24 cellular contexts compared by ENCODE assay signal in genomic region chr18:3634250-3634939, GRCh38.
"Had no signal": no experiment of that assay in that cellular context is flagged by ENCODE, and none has a peak within 500 bp of the region (broad histone marks: within the 10 kb centered on the region; RNA-seq: fewer than 3 reads in every experiment).

No MANE protein-coding gene starts in this region.

- FAIRE-seq: frontal cortex, TTC549 had no signal

- H3K4me3 ChIP-seq: coronary artery, esophagus muscularis mucosa, left ventricle myocardium inferior, thyroid gland, upper lobe of right lung had no signal

- H3K27me3 ChIP-seq: esophagus muscularis mucosa, thyroid gland, upper lobe of right lung had no signal

- H3K9me3 ChIP-seq: esophagus muscularis mucosa, left ventricle myocardium inferior, thyroid gland, upper lobe of right lung had no signal

- H3K4me3 Mint-ChIP-seq: activated CD4-positive, alpha-beta memory T cell treated with anti-CD3 and anti-CD28 coated beads for 36 hours; activated CD8-positive, alpha-beta memory T cell treated with anti-CD3 and anti-CD28 coated beads, Interleukin-2, amount 10 ng/mL, durations not matched to agents 7 days and 5 days; activated naive CD8-positive, alpha-beta T cell treated with anti-CD3 and anti-CD28 coated beads, Interleukin-2, amount 10 ng/mL, durations not matched to agents 7 days and 5 days; naive thymus-derived CD4-positive, alpha-beta T cell; neural crest cell; T-cell; T-helper 2 cell treated with Interferon-gamma antibody and Interleukin-4, amounts not matched to agents 5 μg/mL and 100 μg/mL, for 36 hours had no signal

- H3K4me1 ChIP-seq: esophagus muscularis mucosa, left ventricle myocardium inferior, thyroid gland, upper lobe of right lung had no signal

- H3K36me3 Mint-ChIP-seq: activated CD4-positive, alpha-beta memory T cell treated with anti-CD3 and anti-CD28 coated beads for 36 hours; activated CD8-positive, alpha-beta memory T cell treated with anti-CD3 and anti-CD28 coated beads, Interleukin-2, amount 10 ng/mL, durations not matched to agents 7 days and 5 days; activated naive CD8-positive, alpha-beta T cell treated with anti-CD3 and anti-CD28 coated beads, Interleukin-2, amount 10 ng/mL, durations not matched to agents 7 days and 5 days; T-cell had no signal

- H3K27ac ChIP-seq: coronary artery, esophagus muscularis mucosa, left ventricle myocardium inferior, thyroid gland, upper lobe of right lung had no signal

- H3K9me3 Mint-ChIP-seq: activated CD4-positive, alpha-beta memory T cell treated with anti-CD3 and anti-CD28 coated beads for 36 hours; activated naive CD8-positive, alpha-beta T cell treated with anti-CD3 and anti-CD28 coated beads, Interleukin-2, amount 10 ng/mL, durations not matched to agents 7 days and 5 days; neural crest cell; T-cell; T-helper 2 cell treated with Interferon-gamma antibody and Interleukin-4, amounts not matched to agents 5 μg/mL and 100 μg/mL, for 36 hours had no signal

- ATAC-seq: activated CD8-positive, alpha-beta memory T cell treated with anti-CD3 and anti-CD28 coated beads, Interleukin-2, amount 10 ng/mL, durations not matched to agents 7 days and 5 days; naive thymus-derived CD4-positive, alpha-beta T cell; sciatic nerve; SK-N-SH treated with all-trans-retinoic acid at 6 μM for 48 hours; T-cell; upper lobe of right lung had no signal

- H3K4me1 Mint-ChIP-seq: T-cell had no signal

- H3K27me3 Mint-ChIP-seq: activated CD4-positive, alpha-beta memory T cell treated with anti-CD3 and anti-CD28 coated beads for 36 hours; activated CD8-positive, alpha-beta memory T cell treated with anti-CD3 and anti-CD28 coated beads, Interleukin-2, amount 10 ng/mL, durations not matched to agents 7 days and 5 days; activated naive CD8-positive, alpha-beta T cell treated with anti-CD3 and anti-CD28 coated beads, Interleukin-2, amount 10 ng/mL, durations not matched to agents 7 days and 5 days; naive thymus-derived CD4-positive, alpha-beta T cell; T-cell had no signal

- DNase-seq: activated CD4-positive, alpha-beta memory T cell treated with anti-CD3 and anti-CD28 coated beads for 36 hours; activated CD8-positive, alpha-beta memory T cell treated with anti-CD3 and anti-CD28 coated beads, Interleukin-2, amount 10 ng/mL, durations not matched to agents 7 days and 5 days; activated gamma-delta T cell treated with Interleukin-2 at 50 U/mL for 16 hours; activated naive CD8-positive, alpha-beta T cell treated with anti-CD3 and anti-CD28 coated beads, Interleukin-2, amount 10 ng/mL, durations not matched to agents 7 days and 5 days; amygdala; cerebellar nuclear complex; hippocampal formation; left ventricle myocardium inferior; naive thymus-derived CD4-positive, alpha-beta T cell; occipital lobe; stimulated activated CD4-positive, alpha-beta T cell treated with anti-CD3 and anti-CD28 coated beads, Interleukin-2, amount 100 ng/mL, for 48 hours; stimulated activated naive CD4-positive, alpha-beta T cell; substantia nigra; T-cell; thyroid gland; upper lobe of right lung had no signal

- H3K36me3 ChIP-seq: esophagus muscularis mucosa, left ventricle myocardium inferior, thyroid gland, upper lobe of right lung had no signal

- H3K27ac Mint-ChIP-seq: activated CD4-positive, alpha-beta memory T cell treated with anti-CD3 and anti-CD28 coated beads for 36 hours; activated CD8-positive, alpha-beta memory T cell treated with anti-CD3 and anti-CD28 coated beads, Interleukin-2, amount 10 ng/mL, durations not matched to agents 7 days and 5 days; activated naive CD8-positive, alpha-beta T cell treated with anti-CD3 and anti-CD28 coated beads, Interleukin-2, amount 10 ng/mL, durations not matched to agents 7 days and 5 days; naive thymus-derived CD4-positive, alpha-beta T cell; T-helper 2 cell treated with Interferon-gamma antibody and Interleukin-4, amounts not matched to agents 5 μg/mL and 100 μg/mL, for 36 hours had no signal
